16 cellular contexts compared by ENCODE assay signal in the genomic region with DNA sequence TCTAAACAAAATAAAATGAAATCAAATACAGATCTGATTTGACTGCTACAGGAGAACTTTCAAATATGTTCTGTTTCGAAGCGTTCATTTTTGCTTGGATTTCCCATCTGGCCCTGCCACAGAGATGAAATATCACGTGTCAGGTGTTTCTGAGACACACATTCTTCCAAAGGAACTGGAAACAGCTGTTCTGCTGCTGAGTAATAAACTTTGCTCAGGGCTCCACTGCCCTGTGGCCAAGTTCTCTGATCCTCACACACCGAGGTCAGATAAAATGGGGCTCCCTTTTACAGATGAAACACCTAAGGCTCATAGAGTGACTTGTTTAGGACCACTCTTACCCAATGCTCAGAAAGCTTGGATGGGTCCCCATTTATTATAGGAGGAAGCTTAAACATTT.
A peak's percentile ranks its signal among the peaks of the same experiment; 100 is the strongest.
DNase-seq lines count a peak whose midpoint lies in the region; ATAC-seq and TF ChIP-seq lines count a peak whose summit lies in the region.
"Had no signal": no experiment of that assay in that cellular context is flagged by ENCODE, and none has a peak within 500 bp of the region (broad histone marks: within the 10 kb centered on the region; RNA-seq: fewer than 3 reads in every experiment).

No MANE protein-coding gene starts in this region.

- TF ChIP-seq CTCF in HFF-Myc (IDR thresholded peaks at IDR 0.05; ENCODE audit: low read depth, low read length, missing control alignments) (no peak), WERI-Rb-1 (IDR thresholded peaks at IDR 0.05; ENCODE audit: low read depth, low read length) (no peak)

- DNase-seq in AG08395 (ENCODE audit: low spot score) (peak; percentile 20), HFF-Myc (ENCODE audit: extremely low read depth, low read depth) (peak; percentile 10), WERI-Rb-1 (no peak), left kidney (ENCODE audit: low read depth, low spot score) (peak; percentile 52), cerebellar nuclear complex (lab: John Stamatoyannopoulos, UW) (no peak), GDM1 (lab: John Stamatoyannopoulos, UW) (no peak)
- DNase-seq: activated CD4-positive, alpha-beta T cell treated with anti-CD3 and anti-CD28 coated beads for 48 hours; CD8-positive, alpha-beta T cell; NCI-H146; NCI-H345; right cardiac atrium; stimulated activated naive B cell treated with anti-CD40 and anti-IgM and Interleukin-4, amounts not matched to agents 10 μg/mL and 1 μg/mL and 100 μg/mL, for 72 hours; SW 1271 had no signal

- peak overlapping the region; percentile 72 for H3K27ac ChIP-seq in WERI-Rb-1
- H3K27ac ChIP-seq: RWPE1 had no signal

- H3K9me3 ChIP-seq in WERI-Rb-1 (ENCODE audit: severe bottlenecking): no peaks in the 10 kb centered on the region

- H3K36me3 ChIP-seq in WERI-Rb-1: peaks cover 34% of the 10 kb centered on the region

- no peak for ATAC-seq in GM21717 (IDR thresholded peaks at IDR 0.05; ENCODE audit: unreplicated experiment)
- ATAC-seq in HG02970 (IDR thresholded peaks at IDR 0.05; ENCODE audit: low FRiP score, unreplicated experiment): no peak
- ATAC-seq: CD8-positive, alpha-beta T cell; right cardiac atrium; stimulated activated naive B cell treated with anti-CD40 and anti-IgM and Interleukin-4, amounts not matched to agents 10 μg/mL and 1 μg/mL and 100 μg/mL, for 72 hours had no signal

- no peak overlapping the region for H3K4me3 ChIP-seq in HFF-Myc (replicated peaks; ENCODE audit: low read depth, low read length)
- H3K4me3 ChIP-seq in WERI-Rb-1 (ENCODE audit: low read depth, low read length): no peak overlapping the region

- no peaks in the 10 kb centered on the region for H3K27me3 ChIP-seq in WERI-Rb-1 (ENCODE audit: insufficient read depth, low read depth, severe bottlenecking)

Comparison
In these comparisons a context has a peak if more than half of its experiments do, and no peak if none do; other contexts are left out.
1. DNase-seq: peak in AG08395 (single experiment), HFF-Myc (single experiment) and left kidney (single experiment); none in WERI-Rb-1 (single experiment), cerebellar nuclear complex (0 of 2) and GDM1 (single experiment).